ENCODE assay signal across 25 cellular contexts in genomic region chr17:17343896-17344506, GRCh38. TPM values are rescaled to one million over a fixed set of nuclear protein-coding genes. Genes with fewer than 3 reads are reported as not detected.
DNase-seq lines count a peak whose midpoint lies in the region; ATAC-seq and TF ChIP-seq lines count a peak whose summit lies in the region.
"Had no signal": no experiment of that assay in that cellular context is flagged by ENCODE, and none has a peak within 500 bp of the region (broad histone marks: within the 10 kb centered on the region; RNA-seq: fewer than 3 reads in every experiment).

No MANE protein-coding gene starts in this region.

- H3K27ac ChIP-seq in BLaER1 treated with 17β-estradiol and CSF1 and Interleukin-3, amounts not matched to agents 10 nM and 100 nM: no peak overlapping the region
- H3K27ac ChIP-seq in Peyer's patch (no peak overlapping the region), right lobe of liver (no peak overlapping the region), spleen (no peak overlapping the region)
- H3K27ac ChIP-seq: colonic mucosa, ovary, tibial nerve had no signal

- H3K36me3 ChIP-seq in BLaER1 treated with 17β-estradiol and CSF1 and Interleukin-3, amounts not matched to agents 10 nM and 100 nM: no peaks in the 10 kb centered on the region
- H3K36me3 ChIP-seq in Peyer's patch (no peaks in the 10 kb centered on the region), right lobe of liver (no peaks in the 10 kb centered on the region), spleen (no peaks in the 10 kb centered on the region)
- H3K36me3 ChIP-seq: colonic mucosa, ovary had no signal

- no peaks in the 10 kb centered on the region for H4K20me1 ChIP-seq in BLaER1 treated with 17β-estradiol and CSF1 and Interleukin-3, amounts not matched to agents 10 nM and 100 nM

- H3K9ac ChIP-seq in BLaER1 treated with 17β-estradiol and CSF1 and Interleukin-3, amounts not matched to agents 10 nM and 100 nM: no peak overlapping the region

- no peaks in the 10 kb centered on the region for H3K27me3 ChIP-seq in BLaER1 treated with 17β-estradiol and CSF1 and Interleukin-3, amounts not matched to agents 10 nM and 100 nM
- no peaks in the 10 kb centered on the region for H3K27me3 ChIP-seq in Peyer's patch
- no peaks in the 10 kb centered on the region for H3K27me3 ChIP-seq in right lobe of liver
- no peaks in the 10 kb centered on the region for H3K27me3 ChIP-seq in spleen (replicated peaks in 1 of 7)
- H3K27me3 ChIP-seq: colonic mucosa, ovary, tibial nerve had no signal

- intact Hi-C loops in right lobe of liver (cut with DNase I) (no loop called here), spleen (cut with DNase I; ENCODE audit: low total_unique reads) (no loop called here)

- H3K4me3 ChIP-seq in BLaER1 treated with 17β-estradiol and CSF1 and Interleukin-3, amounts not matched to agents 10 nM and 100 nM: no peak overlapping the region
- no peak overlapping the region for H3K4me3 ChIP-seq in Peyer's patch
- no peak overlapping the region for H3K4me3 ChIP-seq in right lobe of liver
- no peak overlapping the region for H3K4me3 ChIP-seq in spleen
- H3K4me3 ChIP-seq: colonic mucosa, ovary, tibial nerve had no signal

- no peaks in the 10 kb centered on the region for H3K9me3 ChIP-seq in BLaER1 treated with 17β-estradiol and CSF1 and Interleukin-3, amounts not matched to agents 10 nM and 100 nM (replicated peaks in 1 of 11)
- no peaks in the 10 kb centered on the region for H3K9me3 ChIP-seq in Peyer's patch
- H3K9me3 ChIP-seq in right lobe of liver: no peaks in the 10 kb centered on the region
- H3K9me3 ChIP-seq in spleen: no peaks in the 10 kb centered on the region
- H3K9me3 ChIP-seq: colonic mucosa, ovary, tibial nerve had no signal

- peaks cover 5 to 27% (median 21%) of the 10 kb centered on the region in 10 experiments; a peak in 18 of 20 replicates for H3K4me1 ChIP-seq in BLaER1 treated with 17β-estradiol and CSF1 and Interleukin-3, amounts not matched to agents 10 nM and 100 nM
- H3K4me1 ChIP-seq in Peyer's patch: no peaks in the 10 kb centered on the region
- H3K4me1 ChIP-seq in right lobe of liver: no peaks in the 10 kb centered on the region
- H3K4me1 ChIP-seq in spleen: no peaks in the 10 kb centered on the region
- H3K4me1 ChIP-seq: colonic mucosa, tibial nerve had no signal

- WGBS in right lobe of liver (ENCODE audit: insufficient coverage, low coverage, low lambda C conversion rate, missing lambda C conversion rate): 95% methylated on average over 10 of the region's 14 CpGs
- WGBS in spleen, 5 donors: 92 to 96% (median 94%) methylated on average over 14 of the region's 14 CpGs

- DNase-seq in Peyer's patch (peak in 2 of 3 donors; percentile 18 to 36), right lobe of liver (peak in 2 of 3 donors; percentile 19 to 33), spleen (peak; percentile 63), SW 1271 (lab: John Stamatoyannopoulos, UW) (no peak), NCI-H1930 (lab: John Stamatoyannopoulos, UW) (no peak)
- no peak for DNase-seq in activated T-cell treated with anti-CD3 and anti-CD28 coated beads, Interleukin-2, amount 50 U/mL, for 1 hour
- DNase-seq: activated CD4-positive, alpha-beta T cell treated with anti-CD3 and anti-CD28 coated beads, Interleukin-2, amount 50 U/mL, for 4 hours; activated naive CD4-positive, alpha-beta T cell treated with anti-CD3 and anti-CD28 coated beads, Interleukin-2, amount 50 U/mL, for 16 hours; colonic mucosa; glutamatergic neuron; Karpas-422; naive thymus-derived CD4-positive, alpha-beta T cell; NCI-H1417; NCI-H2029 treated with DMSO at 0.1 percent for 48 hours; NCI-H524 treated with DMSO at 0.1 percent for 48 hours; OCI-M1; retina; stimulated activated CD4-positive, alpha-beta T cell treated with anti-CD3 and anti-CD28 coated beads, Interleukin-2, amount 100 ng/mL, for 48 hours; T-helper 17 cell had no signal

- no peak for TF ChIP-seq POLR2A in Peyer's patch (IDR thresholded peaks at IDR 0.05)
- TF ChIP-seq POLR2A in right lobe of liver (IDR thresholded peaks at IDR 0.05): no peak
- no peak for TF ChIP-seq POLR2A in spleen (IDR thresholded peaks at IDR 0.05)

- peak overlapping the region in 7 of 11 experiments; percentile 14 to 57 (median 46); a peak in 13 of 22 replicates for H3K4me2 ChIP-seq in BLaER1 treated with 17β-estradiol and CSF1 and Interleukin-3, amounts not matched to agents 10 nM and 100 nM

- TF ChIP-seq CTCF in Peyer's patch (IDR thresholded peaks at IDR 0.05) (no peak), right lobe of liver (IDR thresholded peaks at IDR 0.05) (no peak), spleen (IDR thresholded peaks at IDR 0.05 in 8 of 11, conservative IDR thresholded peaks at IDR 0.05 in 3 of 11) (no peak)

- no peak for ATAC-seq in right lobe of liver
- ATAC-seq: esophagus mucosa; HCT116; naive thymus-derived CD4-positive, alpha-beta T cell; SK-N-SH treated with all-trans-retinoic acid at 6 μM for 48 hours; T-helper 17 cell had no signal

RNA-seq across cellular contexts. Expression of gene NT5M, which starts 40.8 kb away (rescaled TPM):
- 1 to 10 TPM in 1 of 4 donors, not detected in 3; 1.5 TPM for total RNA-seq in Peyer's patch
- total RNA-seq in right lobe of liver: 1 to 10 TPM in 2 of 6 experiments, under 1 TPM in 4; 0.51 to 3.0 (median 0.87) TPM
- total RNA-seq in spleen: 1 to 10 TPM; 1.9 to 3.6 (median 2.8) TPM
- polyA plus RNA-seq in spleen: 1 to 10 TPM; 1.2 to 2.6 (median 2.1) TPM

Comparison
In these comparisons a context has a peak if more than half of its experiments do, and no peak if none do; other contexts are left out.
1. DNase-seq: peak in Peyer's patch (2 of 3), right lobe of liver (2 of 3) and spleen (single experiment); none in activated T-cell treated with anti-CD3 and anti-CD28 coated beads, Interleukin-2, amount 50 U/mL, for 1 hour (single experiment), SW 1271 (0 of 2) and NCI-H1930 (0 of 2).